Comparison of ENCODE assay signal across 29 cellular contexts in the genomic region with DNA sequence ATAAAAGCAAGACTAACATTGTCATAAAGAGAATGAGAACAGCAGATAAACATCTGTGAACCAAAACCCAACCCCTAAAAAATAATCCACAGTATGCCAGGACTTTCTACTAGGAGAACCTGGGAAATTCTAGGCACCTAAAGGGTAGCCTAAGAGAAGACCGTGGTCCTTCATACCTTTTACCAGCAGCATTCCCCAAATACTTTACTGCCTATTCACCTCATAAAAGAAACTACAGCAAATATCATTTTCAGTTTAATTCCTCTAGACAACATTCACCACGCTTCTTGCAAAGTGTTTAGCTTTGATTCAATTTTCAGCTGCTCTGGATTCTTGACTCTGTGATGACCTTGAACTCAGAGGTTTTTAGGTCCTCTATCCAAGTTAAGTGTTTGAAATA.
"Had no signal": no experiment of that assay in that cellular context is flagged by ENCODE, and none has a peak within 500 bp of the region (broad histone marks: within the 10 kb centered on the region; RNA-seq: fewer than 3 reads in every experiment).

No MANE protein-coding gene starts in this region.

- H3K4me3 Mint-ChIP-seq: activated naive CD8-positive, alpha-beta T cell; brain; memory B cell; naive thymus-derived CD4-positive, alpha-beta T cell had no signal

- H3K4me1 ChIP-seq: colonic mucosa, gastroesophageal sphincter, pancreas, psoas muscle, suprapubic skin, tibial artery, uterus had no signal

- H3K27ac ChIP-seq: cardiac muscle cell, colonic mucosa, dorsolateral prefrontal cortex, gastroesophageal sphincter, hepatocyte, pancreas, psoas muscle, suprapubic skin, tibial artery, uterus, VCaP had no signal

- H3K27me3 Mint-ChIP-seq: brain, memory B cell had no signal

- ATAC-seq: gastroesophageal sphincter; naive thymus-derived CD4-positive, alpha-beta T cell; pancreas; psoas muscle had no signal

- H3K9me3 ChIP-seq: colonic mucosa, gastroesophageal sphincter, pancreas, psoas muscle, suprapubic skin, tibial artery, uterus had no signal

- H3K4me3 ChIP-seq: cardiac muscle cell, colonic mucosa, dorsolateral prefrontal cortex, gastroesophageal sphincter, hepatocyte, pancreas, psoas muscle, suprapubic skin, tibial artery, uterus had no signal

- H3K27me3 ChIP-seq: cardiac muscle cell, colonic mucosa, dorsolateral prefrontal cortex, gastroesophageal sphincter, hepatocyte, pancreas, suprapubic skin, tibial artery, uterus had no signal

- H3K36me3 ChIP-seq: cardiac muscle cell, colonic mucosa, gastroesophageal sphincter, pancreas, suprapubic skin, tibial artery, uterus had no signal

- H3K79me2 ChIP-seq: hepatocyte had no signal

- H3K27ac Mint-ChIP-seq: activated naive CD8-positive, alpha-beta T cell; brain; memory B cell; naive thymus-derived CD4-positive, alpha-beta T cell had no signal

- DNase-seq: activated CD4-positive, alpha-beta T cell treated with anti-CD3 and anti-CD28 coated beads for 4 hours; activated CD4-positive, alpha-beta T cell treated with anti-CD3 and anti-CD28 coated beads, Interleukin-2, amount 50 U/mL, for 4 hours; activated CD8-positive, alpha-beta memory T cell treated with anti-CD3 and anti-CD28 coated beads for 24 hours; activated effector memory CD4-positive, alpha-beta T cell treated with Interleukin-2 at 50 U/mL for 16 hours; activated naive CD4-positive, alpha-beta T cell treated with Interleukin-2 at 50 U/mL for 16 hours; anterior cingulate cortex; cerebellar nuclear complex; colonic mucosa; dorsolateral prefrontal cortex; effector memory CD4-positive, alpha-beta T cell; erythroblast; midbrain; naive thymus-derived CD4-positive, alpha-beta T cell; pancreas; psoas muscle; stimulated activated CD4-positive, alpha-beta T cell treated with anti-CD3 and anti-CD28 coated beads, Interleukin-15, amount 100 ng/mL, for 24 hours; stimulated activated naive CD4-positive, alpha-beta T cell; T-helper 9 cell; tibial artery; uterus had no signal

- H3K4me2 ChIP-seq: hepatocyte had no signal

- H2AFZ ChIP-seq: hepatocyte had no signal

- FAIRE-seq: pancreas, TTC549 had no signal

- H3K36me3 Mint-ChIP-seq: activated naive CD8-positive, alpha-beta T cell; brain; memory B cell; naive thymus-derived CD4-positive, alpha-beta T cell had no signal

- H3K4me1 Mint-ChIP-seq: memory B cell; naive thymus-derived CD4-positive, alpha-beta T cell had no signal

- H3K9me3 Mint-ChIP-seq: memory B cell; naive thymus-derived CD4-positive, alpha-beta T cell had no signal
